ENCODE assay signal across 15 cellular contexts in the genomic region with DNA sequence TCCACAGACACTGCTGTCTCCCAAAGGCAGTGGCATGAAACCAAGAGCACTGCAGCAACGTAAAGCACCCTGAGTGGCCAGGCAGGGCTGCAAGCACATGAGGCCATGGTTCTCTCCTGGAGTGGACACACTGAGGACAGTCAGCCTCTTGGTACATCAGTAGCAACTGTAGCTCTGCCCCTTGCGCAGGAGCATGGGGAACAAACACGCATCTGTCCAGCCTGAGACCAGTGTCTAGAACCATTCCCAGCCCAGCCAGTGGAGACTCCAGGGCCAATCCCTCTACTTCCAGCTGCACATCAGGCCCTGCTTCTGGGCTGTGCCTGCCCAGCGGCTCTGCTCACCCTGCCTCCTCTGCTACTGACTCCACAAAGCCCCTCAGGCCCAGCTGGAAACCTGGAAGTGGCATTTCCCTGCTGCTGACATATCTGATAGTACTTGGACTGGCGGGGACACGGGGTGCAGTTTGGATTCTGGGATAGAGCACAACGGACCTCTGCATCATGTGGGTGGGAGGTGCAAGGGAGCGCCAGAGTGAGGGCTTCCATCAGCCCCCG.
"Had no signal": no experiment of that assay in that cellular context is flagged by ENCODE, and none has a peak within 500 bp of the region (broad histone marks: within the 10 kb centered on the region; RNA-seq: fewer than 3 reads in every experiment).

No MANE protein-coding gene starts in this region.

- H3K36me3 Mint-ChIP-seq: natural killer cell; stimulated activated naive B cell treated with anti-CD40 and anti-IgM and Interleukin-4, amounts not matched to agents 10 μg/mL and 1 μg/mL and 100 μg/mL, for 72 hours had no signal

- H3K9me3 Mint-ChIP-seq: immature natural killer cell; natural killer cell; neural crest cell; stimulated activated naive B cell treated with anti-CD40 and anti-IgM and Interleukin-4, amounts not matched to agents 10 μg/mL and 1 μg/mL and 100 μg/mL, for 72 hours; stimulated activated naive CD8-positive, alpha-beta T cell treated with anti-CD3 and anti-CD28 coated beads, Interleukin-15, Interleukin-2, amounts not matched to agents 100 ng/mL and 50 ng/mL, for 24 hours had no signal

- H3K27me3 Mint-ChIP-seq: stimulated activated naive CD8-positive, alpha-beta T cell treated with anti-CD3 and anti-CD28 coated beads, Interleukin-15, Interleukin-2, amounts not matched to agents 100 ng/mL and 50 ng/mL, for 24 hours had no signal

- ATAC-seq: left ventricle myocardium superior; lower lobe of right lung; natural killer cell; stimulated activated naive B cell treated with anti-CD40 and anti-IgM and Interleukin-4, amounts not matched to agents 10 μg/mL and 1 μg/mL and 100 μg/mL, for 72 hours; upper lobe of right lung had no signal

- DNase-seq: dermis blood vessel endothelial cell; effector memory CD4-positive, alpha-beta T cell; foreskin melanocyte; glutamatergic neuron; hypothalamus; immature natural killer cell; left ventricle myocardium superior; lower lobe of right lung; natural killer cell; stimulated activated CD4-positive, alpha-beta T cell treated with anti-CD3 and anti-CD28 coated beads, Interleukin-15, amount 100 ng/mL, for 24 hours; stimulated activated CD4-positive, alpha-beta T cell treated with anti-CD3 and anti-CD28 coated beads, Interleukin-2, amount 100 ng/mL, for 48 hours; stimulated activated naive B cell treated with anti-CD40 and anti-IgM and Interleukin-4, amounts not matched to agents 10 μg/mL and 1 μg/mL and 100 μg/mL, for 72 hours; upper lobe of right lung had no signal

- H3K27ac Mint-ChIP-seq: immature natural killer cell; natural killer cell; stimulated activated naive B cell treated with anti-CD40 and anti-IgM and Interleukin-4, amounts not matched to agents 10 μg/mL and 1 μg/mL and 100 μg/mL, for 72 hours; stimulated activated naive CD8-positive, alpha-beta T cell treated with anti-CD3 and anti-CD28 coated beads, Interleukin-15, Interleukin-2, amounts not matched to agents 100 ng/mL and 50 ng/mL, for 24 hours had no signal

- H3K4me3 Mint-ChIP-seq: immature natural killer cell; natural killer cell; neural crest cell; stimulated activated naive B cell treated with anti-CD40 and anti-IgM and Interleukin-4, amounts not matched to agents 10 μg/mL and 1 μg/mL and 100 μg/mL, for 72 hours; stimulated activated naive CD8-positive, alpha-beta T cell treated with anti-CD3 and anti-CD28 coated beads, Interleukin-15, Interleukin-2, amounts not matched to agents 100 ng/mL and 50 ng/mL, for 24 hours had no signal
